ENCODE assay signal across 1 cellular context in the genomic region with DNA sequence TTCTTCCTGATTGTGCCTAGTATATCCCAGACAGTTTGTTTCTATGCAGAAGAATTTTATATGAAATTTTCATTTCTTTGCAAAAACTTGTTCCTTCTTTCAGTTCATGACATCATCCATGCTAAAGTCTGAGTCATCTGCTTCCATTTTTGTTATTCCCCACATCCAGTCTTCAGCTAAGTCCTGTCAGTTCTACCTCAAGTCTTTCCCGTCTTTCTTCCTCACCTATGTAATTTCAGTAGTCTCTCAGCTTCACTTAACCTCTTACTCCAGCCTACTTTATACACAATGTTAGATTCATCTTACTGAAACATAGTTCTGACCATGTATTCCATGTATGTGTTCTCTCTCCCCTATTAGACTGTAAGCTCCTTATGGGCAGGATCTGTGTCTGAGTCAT.
TF ChIP-seq lines count a peak whose summit lies in the region.

No MANE protein-coding gene starts in this region.

TF ChIP-seq in K562, 482 proteins besides CTCF, POLR2A, EP300 and RAD21:
- TF ChIP-seq SRSF3 (IDR thresholded peaks at IDR 0.05; ENCODE audit: insufficient read depth, low read length) (no peak), MAFF (IDR thresholded peaks at IDR 0.05; ENCODE audit: low read length) (no peak), FOXJ2 (tag; IDR thresholded peaks at IDR 0.05) (no peak), CREBBP (IDR thresholded peaks at IDR 0.05; ENCODE audit: low read depth, low read length) (no peak), KAT2B (IDR thresholded peaks at IDR 0.05; ENCODE audit: low read depth, low read length) (no peak), RAD51 (IDR thresholded peaks at IDR 0.05; ENCODE audit: borderline replicate concordance, low read depth) (no peak), GATAD2B (IDR thresholded peaks at IDR 0.05; ENCODE audit: borderline replicate concordance) (no peak), SMARCC2 (IDR thresholded peaks at IDR 0.05; ENCODE audit: low read depth) (no peak), ZNF76 (CRISPR knock-in tag; IDR thresholded peaks at IDR 0.05; ENCODE audit: borderline replicate concordance) (no peak), RFX7 (CRISPR knock-in tag; IDR thresholded peaks at IDR 0.05) (no peak), ZNF12 (CRISPR knock-in tag; IDR thresholded peaks at IDR 0.05) (no peak), ZNF77 (CRISPR knock-in tag; IDR thresholded peaks at IDR 0.05) (no peak), RFX1 (IDR thresholded peaks at IDR 0.05) (no peak), ZKSCAN8 (CRISPR knock-in tag; IDR thresholded peaks at IDR 0.05) (no peak), TRIM24 (IDR thresholded peaks at IDR 0.05) (peak; percentile 60 to 64; a peak in 2 of 4 replicates), FOS (IDR thresholded peaks at IDR 0.05; ENCODE audit: extremely low read depth, insufficient read length) (no peak), JUN (IDR thresholded peaks at IDR 0.05; ENCODE audit: borderline replicate concordance, low read depth, low read length) (no peak), JUN (CRISPR knock-in tag; IDR thresholded peaks at IDR 0.05; ENCODE audit: borderline replicate concordance) (no peak), BMI1 (IDR thresholded peaks at IDR 0.05; ENCODE audit: low read length) (no peak), JUND (IDR thresholded peaks at IDR 0.05; ENCODE audit: borderline replicate concordance, low read depth, low read length) (no peak), JUND (tag; IDR thresholded peaks at IDR 0.05; ENCODE audit: borderline replicate concordance, low read depth, low read length) (0 out of 3 replicates have a peak, but pooled peaks have one; percentile 15), ZNF561 (CRISPR knock-in tag; conservative IDR thresholded peaks at IDR 0.05) (no peak), TGIF2 (CRISPR knock-in tag; IDR thresholded peaks at IDR 0.05) (no peak), KLF13 (tag; IDR thresholded peaks at IDR 0.05; ENCODE audit: borderline replicate concordance, low read depth) (no peak), CHD2 (IDR thresholded peaks at IDR 0.05; ENCODE audit: low read depth, low read length) (no peak), KLF10 (CRISPR knock-in tag; IDR thresholded peaks at IDR 0.05) (no peak), RBBP5 (IDR thresholded peaks at IDR 0.05; ENCODE audit: borderline replicate concordance, insufficient read depth, low read length, poor library complexity, severe bottlenecking) (no peak), SIX5 (IDR thresholded peaks at IDR 0.05; ENCODE audit: borderline replicate concordance in 1 of 2, insufficient read depth in 1 of 2, low read depth in 1 of 2, low read length in 2 of 2) (no peak), CBX3 (IDR thresholded peaks at IDR 0.05; ENCODE audit: borderline replicate concordance in 1 of 2, low read length in 2 of 2) (peak in 1 of 2 experiments; percentile 36; a peak in 1 of 3 replicates), LARP7 (IDR thresholded peaks at IDR 0.05) (no peak), ZNF316 (IDR thresholded peaks at IDR 0.05) (peak; percentile 77), FOXM1 (IDR thresholded peaks at IDR 0.05; ENCODE audit: low read depth) (no peak), FOXM1 (CRISPR knock-in tag; IDR thresholded peaks at IDR 0.05; ENCODE audit: low read depth) (no peak)
- TF ChIP-seq, protein P1, sequence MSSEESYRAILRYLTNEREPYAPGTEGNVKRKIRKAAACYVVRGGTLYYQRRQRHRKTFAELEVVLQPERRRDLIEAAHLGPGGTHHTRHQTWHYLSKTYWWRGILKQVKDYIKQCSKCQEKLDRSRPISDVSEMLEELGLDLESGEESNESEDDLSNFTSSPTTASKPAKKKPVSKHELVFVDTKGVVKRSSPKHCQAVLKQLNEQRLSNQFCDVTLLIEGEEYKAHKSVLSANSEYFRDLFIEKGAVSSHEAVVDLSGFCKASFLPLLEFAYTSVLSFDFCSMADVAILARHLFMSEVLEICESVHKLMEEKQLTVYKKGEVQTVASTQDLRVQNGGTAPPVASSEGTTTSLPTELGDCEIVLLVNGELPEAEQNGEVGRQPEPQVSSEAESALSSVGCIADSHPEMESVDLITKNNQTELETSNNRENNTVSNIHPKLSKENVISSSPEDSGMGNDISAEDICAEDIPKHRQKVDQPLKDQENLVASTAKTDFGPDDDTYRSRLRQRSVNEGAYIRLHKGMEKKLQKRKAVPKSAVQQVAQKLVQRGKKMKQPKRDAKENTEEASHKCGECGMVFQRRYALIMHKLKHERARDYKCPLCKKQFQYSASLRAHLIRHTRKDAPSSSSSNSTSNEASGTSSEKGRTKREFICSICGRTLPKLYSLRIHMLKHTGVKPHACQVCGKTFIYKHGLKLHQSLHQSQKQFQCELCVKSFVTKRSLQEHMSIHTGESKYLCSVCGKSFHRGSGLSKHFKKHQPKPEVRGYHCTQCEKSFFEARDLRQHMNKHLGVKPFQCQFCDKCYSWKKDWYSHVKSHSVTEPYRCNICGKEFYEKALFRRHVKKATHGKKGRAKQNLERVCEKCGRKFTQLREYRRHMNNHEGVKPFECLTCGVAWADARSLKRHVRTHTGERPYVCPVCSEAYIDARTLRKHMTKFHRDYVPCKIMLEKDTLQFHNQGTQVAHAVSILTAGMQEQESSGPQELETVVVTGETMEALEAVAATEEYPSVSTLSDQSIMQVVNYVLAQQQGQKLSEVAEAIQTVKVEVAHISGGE (CRISPR knock-in tag; IDR thresholded peaks at IDR 0.05): no peak
- TF ChIP-seq, protein P2, sequence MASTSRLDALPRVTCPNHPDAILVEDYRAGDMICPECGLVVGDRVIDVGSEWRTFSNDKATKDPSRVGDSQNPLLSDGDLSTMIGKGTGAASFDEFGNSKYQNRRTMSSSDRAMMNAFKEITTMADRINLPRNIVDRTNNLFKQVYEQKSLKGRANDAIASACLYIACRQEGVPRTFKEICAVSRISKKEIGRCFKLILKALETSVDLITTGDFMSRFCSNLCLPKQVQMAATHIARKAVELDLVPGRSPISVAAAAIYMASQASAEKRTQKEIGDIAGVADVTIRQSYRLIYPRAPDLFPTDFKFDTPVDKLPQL (IDR thresholded peaks at IDR 0.05; ENCODE audit: extremely low read depth, insufficient read length): no peak
- TF ChIP-seq, protein P3, sequence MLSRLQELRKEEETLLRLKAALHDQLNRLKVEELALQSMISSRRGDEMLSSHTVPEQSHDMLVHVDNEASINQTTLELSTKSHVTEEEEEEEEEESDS (CRISPR knock-in tag; IDR thresholded peaks at IDR 0.05): no peak
- TF ChIP-seq, protein P4, sequence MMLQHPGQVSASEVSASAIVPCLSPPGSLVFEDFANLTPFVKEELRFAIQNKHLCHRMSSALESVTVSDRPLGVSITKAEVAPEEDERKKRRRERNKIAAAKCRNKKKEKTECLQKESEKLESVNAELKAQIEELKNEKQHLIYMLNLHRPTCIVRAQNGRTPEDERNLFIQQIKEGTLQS (IDR thresholded peaks at IDR 0.05): peak; percentile 86
- TF ChIP-seq, protein P4 (CRISPR knock-in tag; conservative IDR thresholded peaks at IDR 0.05): no peak
- TF ChIP-seq, protein P5, sequence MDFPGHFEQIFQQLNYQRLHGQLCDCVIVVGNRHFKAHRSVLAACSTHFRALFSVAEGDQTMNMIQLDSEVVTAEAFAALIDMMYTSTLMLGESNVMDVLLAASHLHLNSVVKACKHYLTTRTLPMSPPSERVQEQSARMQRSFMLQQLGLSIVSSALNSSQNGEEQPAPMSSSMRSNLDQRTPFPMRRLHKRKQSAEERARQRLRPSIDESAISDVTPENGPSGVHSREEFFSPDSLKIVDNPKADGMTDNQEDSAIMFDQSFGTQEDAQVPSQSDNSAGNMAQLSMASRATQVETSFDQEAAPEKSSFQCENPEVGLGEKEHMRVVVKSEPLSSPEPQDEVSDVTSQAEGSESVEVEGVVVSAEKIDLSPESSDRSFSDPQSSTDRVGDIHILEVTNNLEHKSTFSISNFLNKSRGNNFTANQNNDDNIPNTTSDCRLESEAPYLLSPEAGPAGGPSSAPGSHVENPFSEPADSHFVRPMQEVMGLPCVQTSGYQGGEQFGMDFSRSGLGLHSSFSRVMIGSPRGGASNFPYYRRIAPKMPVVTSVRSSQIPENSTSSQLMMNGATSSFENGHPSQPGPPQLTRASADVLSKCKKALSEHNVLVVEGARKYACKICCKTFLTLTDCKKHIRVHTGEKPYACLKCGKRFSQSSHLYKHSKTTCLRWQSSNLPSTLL (IDR thresholded peaks at IDR 0.05): no peak
- TF ChIP-seq, protein P6, sequence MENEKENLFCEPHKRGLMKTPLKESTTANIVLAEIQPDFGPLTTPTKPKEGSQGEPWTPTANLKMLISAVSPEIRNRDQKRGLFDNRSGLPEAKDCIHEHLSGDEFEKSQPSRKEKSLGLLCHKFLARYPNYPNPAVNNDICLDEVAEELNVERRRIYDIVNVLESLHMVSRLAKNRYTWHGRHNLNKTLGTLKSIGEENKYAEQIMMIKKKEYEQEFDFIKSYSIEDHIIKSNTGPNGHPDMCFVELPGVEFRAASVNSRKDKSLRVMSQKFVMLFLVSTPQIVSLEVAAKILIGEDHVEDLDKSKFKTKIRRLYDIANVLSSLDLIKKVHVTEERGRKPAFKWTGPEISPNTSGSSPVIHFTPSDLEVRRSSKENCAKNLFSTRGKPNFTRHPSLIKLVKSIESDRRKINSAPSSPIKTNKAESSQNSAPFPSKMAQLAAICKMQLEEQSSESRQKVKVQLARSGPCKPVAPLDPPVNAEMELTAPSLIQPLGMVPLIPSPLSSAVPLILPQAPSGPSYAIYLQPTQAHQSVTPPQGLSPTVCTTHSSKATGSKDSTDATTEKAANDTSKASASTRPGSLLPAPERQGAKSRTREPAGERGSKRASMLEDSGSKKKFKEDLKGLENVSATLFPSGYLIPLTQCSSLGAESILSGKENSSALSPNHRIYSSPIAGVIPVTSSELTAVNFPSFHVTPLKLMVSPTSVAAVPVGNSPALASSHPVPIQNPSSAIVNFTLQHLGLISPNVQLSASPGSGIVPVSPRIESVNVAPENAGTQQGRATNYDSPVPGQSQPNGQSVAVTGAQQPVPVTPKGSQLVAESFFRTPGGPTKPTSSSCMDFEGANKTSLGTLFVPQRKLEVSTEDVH (IDR thresholded peaks at IDR 0.05; ENCODE audit: low read depth, partially characterized antibody): no peak
TF ChIP-seq in K562: peak in this region for 5.
